In the genomic region with DNA sequence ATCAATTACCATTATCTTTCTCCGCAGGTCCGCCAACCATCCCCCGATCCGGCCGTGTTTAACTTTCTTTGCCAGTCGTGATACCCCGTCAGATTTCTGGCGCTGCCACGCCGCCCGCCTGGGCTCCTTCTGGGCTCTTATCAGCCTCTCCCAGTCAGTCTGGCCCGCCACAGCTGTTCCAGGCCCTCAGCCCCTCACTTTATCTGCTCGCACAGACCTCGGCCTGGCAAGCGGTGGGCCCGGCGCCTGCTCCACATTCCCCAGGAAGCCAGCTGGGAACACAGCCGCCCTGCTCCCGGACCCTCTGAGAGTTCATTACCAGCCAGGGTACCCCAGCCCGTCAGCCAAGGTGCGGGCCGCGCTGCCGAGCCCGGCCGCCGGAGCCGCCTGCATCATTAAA, we compare ENCODE assay signal across 1 cellular context.
TF ChIP-seq lines count a peak whose summit lies in the region.

No MANE protein-coding gene starts in this region.

TF ChIP-seq in K562, 482 proteins besides CTCF, POLR2A, EP300 and RAD21 (continued from another document):
- TF ChIP-seq, protein P1, sequence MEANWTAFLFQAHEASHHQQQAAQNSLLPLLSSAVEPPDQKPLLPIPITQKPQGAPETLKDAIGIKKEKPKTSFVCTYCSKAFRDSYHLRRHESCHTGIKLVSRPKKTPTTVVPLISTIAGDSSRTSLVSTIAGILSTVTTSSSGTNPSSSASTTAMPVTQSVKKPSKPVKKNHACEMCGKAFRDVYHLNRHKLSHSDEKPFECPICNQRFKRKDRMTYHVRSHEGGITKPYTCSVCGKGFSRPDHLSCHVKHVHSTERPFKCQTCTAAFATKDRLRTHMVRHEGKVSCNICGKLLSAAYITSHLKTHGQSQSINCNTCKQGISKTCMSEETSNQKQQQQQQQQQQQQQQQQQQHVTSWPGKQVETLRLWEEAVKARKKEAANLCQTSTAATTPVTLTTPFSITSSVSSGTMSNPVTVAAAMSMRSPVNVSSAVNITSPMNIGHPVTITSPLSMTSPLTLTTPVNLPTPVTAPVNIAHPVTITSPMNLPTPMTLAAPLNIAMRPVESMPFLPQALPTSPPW (CRISPR knock-in tag; IDR thresholded peaks at IDR 0.05), result 0 out of 2 replicates have a peak, but pooled peaks have one; percentile 14
- TF ChIP-seq DMBX1 (CRISPR knock-in tag; IDR thresholded peaks at IDR 0.05; ENCODE audit: borderline replicate concordance), result peak; percentile 60; the same call in 1 of the 2 replicates
- no peak for TF ChIP-seq SOX6 (IDR thresholded peaks at IDR 0.05)
- TF ChIP-seq NFIC (IDR thresholded peaks at IDR 0.05), result peak; percentile 64
- TF ChIP-seq ARID1B (IDR thresholded peaks at IDR 0.05), result peak; percentile 82
- peak; percentile 83 for TF ChIP-seq NCOR1 (IDR thresholded peaks at IDR 0.05)
- no peak for TF ChIP-seq ZNF316 (IDR thresholded peaks at IDR 0.05)
- peak; percentile 81 for TF ChIP-seq SMAD4 (CRISPR knock-in tag; conservative IDR thresholded peaks at IDR 0.05)
